Comparison of ENCODE assay signal across 2 cellular contexts in genomic region chr10:104834580-104834979, GRCh38.
TF ChIP-seq lines count a peak whose summit lies in the region.

No MANE protein-coding gene starts in this region.

TF ChIP-seq in HepG2, 621 proteins besides CTCF, POLR2A, EP300 and RAD21 (continued from another document):
- no peak for TF ChIP-seq ZNF513 (CRISPR knock-in tag; conservative IDR thresholded peaks at IDR 0.05)
- no peak for TF ChIP-seq E2F1 (CRISPR knock-in tag; IDR thresholded peaks at IDR 0.05)
- no peak for TF ChIP-seq PLSCR1 (CRISPR knock-in tag; IDR thresholded peaks at IDR 0.05; ENCODE audit: borderline replicate concordance)
- TF ChIP-seq MAFK (conservative IDR thresholded peaks at IDR 0.05 in 1 of 2, IDR thresholded peaks at IDR 0.05 in 1 of 2; ENCODE audit: low read length in 2 of 2) = peak; percentile 80 to 92
- peak; percentile 80 for TF ChIP-seq MAFF (IDR thresholded peaks at IDR 0.05; ENCODE audit: low read depth, low read length)
- TF ChIP-seq HES4 (CRISPR knock-in tag; IDR thresholded peaks at IDR 0.05; ENCODE audit: borderline replicate concordance) = no peak
- TF ChIP-seq PRMT3 (CRISPR knock-in tag; IDR thresholded peaks at IDR 0.05; ENCODE audit: borderline replicate concordance, low read depth) = no peak
- no peak for TF ChIP-seq E2F2 (CRISPR knock-in tag; IDR thresholded peaks at IDR 0.05; ENCODE audit: borderline replicate concordance)

TF ChIP-seq in H1, 55 proteins besides CTCF, POLR2A, EP300 and RAD21 (continued from another document):
- no peak for TF ChIP-seq CHD7 (IDR thresholded peaks at IDR 0.05; ENCODE audit: insufficient replicate concordance, low read length)
- peak; percentile 62; the same call in 1 of the 2 replicates for TF ChIP-seq MAFK (IDR thresholded peaks at IDR 0.05; ENCODE audit: low read depth, low read length)
TF ChIP-seq in H1: peak in this region for 1.
